In genomic region chr6:46220351-46221220, GRCh38 we compare ENCODE assay signal across 10 cellular contexts. TPM values are rescaled to one million over a fixed set of nuclear protein-coding genes. Genes with fewer than 3 reads are reported as not detected.
DNase-seq lines count a peak whose midpoint lies in the region; ATAC-seq and TF ChIP-seq lines count a peak whose summit lies in the region.
"Had no signal": no experiment of that assay in that cellular context is flagged by ENCODE, and none has a peak within 500 bp of the region (broad histone marks: within the 10 kb centered on the region; RNA-seq: fewer than 3 reads in every experiment).

No MANE protein-coding gene starts in this region.

- H3K36me3 ChIP-seq in osteoblast (ENCODE audit: insufficient read depth, low read length) (no peaks in the 10 kb centered on the region), PC-3 (ENCODE audit: low read depth, low read length) (no peaks in the 10 kb centered on the region)
- H3K36me3 ChIP-seq: cardiac muscle cell had no signal

- peak overlapping the region; percentile 67 for H3K27ac Mint-ChIP-seq in activated CD4-positive, alpha-beta T cell treated with anti-CD3 and anti-CD28 coated beads for 36 hours
- no peak overlapping the region for H3K27ac Mint-ChIP-seq in T-cell

- H3K9ac ChIP-seq in PC-3 (ENCODE audit: low read length) = no peak overlapping the region

- H3K4me1 ChIP-seq in osteoblast (ENCODE audit: insufficient read depth, low read length) (no peaks in the 10 kb centered on the region), PC-3 (ENCODE audit: insufficient read depth, low read length) (no peaks in the 10 kb centered on the region)

- H2AFZ ChIP-seq in osteoblast (ENCODE audit: low read length) = no peak overlapping the region
- H2AFZ ChIP-seq in PC-3 (ENCODE audit: low read length) = no peak overlapping the region

- intact Hi-C loops in activated CD4-positive, alpha-beta T cell treated with anti-CD3 and anti-CD28 coated beads for 36 hours (cut with DNase I, micrococcal nuclease) = loop anchor here (1.0 to 10.0 kb wide), 11 partner anchors 46 to 1084 kb away; partner anchors contain the start of genes RCAN2 (in 1 of the 2) and TNFRSF21 (in 1 of the 2)
- intact Hi-C loops in PC-3 (cut with micrococcal nuclease) = loop anchor here (1.0 kb wide), 2 partner anchors 130 to 190 kb away; no protein-coding TSS in a partner anchor
- intact Hi-C loops in left cardiac atrium (cut with DNase I) = loop anchor here (1.0 to 5.0 kb wide), 2 partner anchors 190 to 192 kb away; no protein-coding TSS in a partner anchor

- no peaks in the 10 kb centered on the region for H3K27me3 ChIP-seq in osteoblast (ENCODE audit: insufficient read depth, low read length)
- H3K27me3 ChIP-seq in PC-3 (ENCODE audit: low read length) = peaks cover 56% of the 10 kb centered on the region
- H3K27me3 ChIP-seq: cardiac muscle cell had no signal

- H3K9me2 ChIP-seq in PC-3 (replicated peaks; ENCODE audit: low read length) = no peaks in the 10 kb centered on the region

- H3K4me1 Mint-ChIP-seq in activated CD4-positive, alpha-beta T cell treated with anti-CD3 and anti-CD28 coated beads for 36 hours = peaks cover 26% of the 10 kb centered on the region
- H3K4me1 Mint-ChIP-seq in T-cell = no peaks in the 10 kb centered on the region

- H4K20me1 ChIP-seq in osteoblast (ENCODE audit: insufficient read depth, low read length) = no peaks in the 10 kb centered on the region
- no peaks in the 10 kb centered on the region for H4K20me1 ChIP-seq in PC-3 (ENCODE audit: low read length)

- no peaks in the 10 kb centered on the region for H3K36me3 Mint-ChIP-seq in activated CD4-positive, alpha-beta T cell treated with anti-CD3 and anti-CD28 coated beads for 36 hours (ENCODE audit: low read depth)
- H3K36me3 Mint-ChIP-seq in T-cell = no peaks in the 10 kb centered on the region

- no peaks in the 10 kb centered on the region for H3K9me3 Mint-ChIP-seq in activated CD4-positive, alpha-beta T cell treated with anti-CD3 and anti-CD28 coated beads for 36 hours (ENCODE audit: low read depth)
- H3K9me3 Mint-ChIP-seq in T-cell = no peaks in the 10 kb centered on the region

- POLR2A ChIA-PET in activated CD4-positive, alpha-beta T cell treated with anti-CD3 and anti-CD28 coated beads for 36 hours (lab: Charles Lee) = interaction anchor here (0.9 kb wide), 1 partner anchor 91 kb away, joined by 4 read pairs; the partner anchor contains the start of gene ENPP4
- POLR2A ChIA-PET in PC-3 (lab: Charles Lee; ENCODE audit: unreplicated experiment) (no interaction called here), T-cell (lab: Charles Lee) (interaction anchor here in 1 of 2 donors (0.6 kb wide), 1 partner anchor 49 kb away, joined by 3 read pairs; no protein-coding TSS in a partner anchor)

- peaks cover 4% of the 10 kb centered on the region for H3K27me3 Mint-ChIP-seq in activated CD4-positive, alpha-beta T cell treated with anti-CD3 and anti-CD28 coated beads for 36 hours
- peaks cover 0 to 3% of the 10 kb centered on the region in 2 donors for H3K27me3 Mint-ChIP-seq in T-cell

- H3K4me3 ChIP-seq in osteoblast (ENCODE audit: insufficient read depth, low read length) (no peak overlapping the region), PC-3 (ENCODE audit: low read length) (no peak overlapping the region)
- H3K4me3 ChIP-seq: cardiac muscle cell had no signal

- CTCF ChIA-PET in activated CD4-positive, alpha-beta T cell treated with anti-CD3 and anti-CD28 coated beads for 36 hours (lab: Charles Lee) = interaction anchor here (0.6 to 2.5 kb wide), 14 partner anchors 12 to 553 kb away, joined by 3 to 15 read pairs (median 4); no protein-coding TSS in a partner anchor
- CTCF ChIA-PET in PC-3 (lab: Charles Lee) = interaction anchor here (0.6 to 1.6 kb wide), 4 partner anchors 130 to 656 kb away, joined by 3 to 10 read pairs (median 6); no protein-coding TSS in a partner anchor
- CTCF ChIA-PET in T-cell (lab: Charles Lee) = interaction anchor here in 1 of 2 donors (0.8 to 3.3 kb wide), 3 partner anchors 130 to 432 kb away, joined by 3 to 16 read pairs (median 4); partner anchors contain the start of gene CYP39A1

- TF ChIP-seq CTCF in osteoblast (IDR thresholded peaks at IDR 0.05; ENCODE audit: extremely low read depth, low read depth, low read length) (no peak), PC-3 (conservative IDR thresholded peaks at IDR 0.05; ENCODE audit: low read depth, low read length) (no peak)

- no TSS peak for BruUV-seq in PC-3 (replicated peaks; lab: Mats Ljungman, UMichigan)

- peak; percentile 71 for DNase-seq in activated CD4-positive, alpha-beta T cell treated with anti-CD3 and anti-CD28 coated beads for 36 hours
- no peak for DNase-seq in activated CD4-positive, alpha-beta T cell treated with anti-CD3 and anti-CD28 coated beads for 1 hour
- peak; percentile 13 for DNase-seq in osteoblast (ENCODE audit: insufficient read length, low spot score, missing footprints)
- no peak for DNase-seq in PC-3
- DNase-seq in T-cell = no peak
- no peak for DNase-seq in left cardiac atrium

- H3K4me2 ChIP-seq in osteoblast (ENCODE audit: insufficient read depth, low read length) (no peak overlapping the region), PC-3 (ENCODE audit: low read length) (no peak overlapping the region)

- H3K4me3 Mint-ChIP-seq in activated CD4-positive, alpha-beta T cell treated with anti-CD3 and anti-CD28 coated beads for 36 hours = no peak overlapping the region
- no peak overlapping the region for H3K4me3 Mint-ChIP-seq in T-cell

- ATAC-seq in activated CD4-positive, alpha-beta T cell treated with anti-CD3 and anti-CD28 coated beads for 36 hours = peak; percentile 71
- peak; percentile 73 for ATAC-seq in GM21723 (IDR thresholded peaks at IDR 0.05; ENCODE audit: unreplicated experiment)
- peak; percentile 44 for ATAC-seq in HG03571 (IDR thresholded peaks at IDR 0.05; ENCODE audit: unreplicated experiment)
- ATAC-seq in PC-3 = no peak
- no peak for ATAC-seq in T-cell (replicated peaks in 1 of 4)
- no peak for ATAC-seq in left cardiac atrium

- H3K9me3 ChIP-seq in osteoblast (ENCODE audit: low read depth, low read length) (no peaks in the 10 kb centered on the region), PC-3 (ENCODE audit: low read length) (no peaks in the 10 kb centered on the region)

- H3K79me2 ChIP-seq in osteoblast (ENCODE audit: insufficient read depth, low read length) (no peaks in the 10 kb centered on the region), PC-3 (ENCODE audit: low read length) (no peaks in the 10 kb centered on the region)

- H3F3A ChIP-seq in PC-3 (ENCODE audit: low read length, unreplicated experiment) = no peaks in the 10 kb centered on the region

- H3K27ac ChIP-seq in osteoblast (ENCODE audit: low read depth, low read length) = no peak overlapping the region
- H3K27ac ChIP-seq in PC-3 (ENCODE audit: low read length) = no peak overlapping the region
- H3K27ac ChIP-seq: cardiac muscle cell had no signal

RNA-seq across cellular contexts. Expression of gene ENPP5, which starts 49.8 kb away (rescaled TPM):
- total RNA-seq in activated CD4-positive, alpha-beta T cell treated with anti-CD3 and anti-CD28 coated beads for 36 hours = under 1 TPM; 0.16 to 0.23 TPM
- total RNA-seq in osteoblast (2.5 and 5.3 TPM in 2 replicates), PC-3 (2014; rRNA removed) (0.04 TPM in 1 of 2 replicates, not detected in the other), T-cell (1 to 10 TPM in 1 of 5 donors, under 1 TPM in 4; 0.38 to 1.7 (median 0.70) TPM), left cardiac atrium (1 to 10 TPM; 5.7 to 6.9 TPM)
- total RNA-seq: A673 had no signal

Comparison
In these comparisons a context has a peak if more than half of its experiments do, and no peak if none do; other contexts are left out.
1. DNase-seq: peak in activated CD4-positive, alpha-beta T cell treated with anti-CD3 and anti-CD28 coated beads for 36 hours (single experiment) and osteoblast (single experiment); none in activated CD4-positive, alpha-beta T cell treated with anti-CD3 and anti-CD28 coated beads for 1 hour (single experiment), PC-3 (single experiment), T-cell (0 of 34) and left cardiac atrium (single experiment).
2. ATAC-seq: peak in activated CD4-positive, alpha-beta T cell treated with anti-CD3 and anti-CD28 coated beads for 36 hours (single experiment), GM21723 (single experiment) and HG03571 (single experiment); none in PC-3 (single experiment), T-cell (0 of 4) and left cardiac atrium (0 of 2).